ENCODE assay signal across 22 cellular contexts in genomic region chr2:239064891-239065290, GRCh38.
"Had no signal": no experiment of that assay in that cellular context is flagged by ENCODE, and none has a peak within 500 bp of the region (broad histone marks: within the 10 kb centered on the region; RNA-seq: fewer than 3 reads in every experiment).

No MANE protein-coding gene starts in this region.

- H3K79me2 ChIP-seq: hepatocyte had no signal

- DNase-seq: heart right ventricle; islet precursor cell; left ventricle myocardium inferior; naive B cell; natural killer cell; retina; right cardiac atrium; sigmoid colon; small intestine; stimulated activated CD4-positive, alpha-beta T cell treated with anti-CD3 and anti-CD28 coated beads, Interleukin-4, amount 100 ng/mL, for 24 hours; stimulated activated naive CD4-positive, alpha-beta T cell; tibial artery; trophoblast cell; upper lobe of right lung had no signal

- H3K27ac ChIP-seq: heart right ventricle, hepatocyte, left ventricle myocardium inferior, pancreas, prostate gland, sigmoid colon, spleen, suprapubic skin, thoracic aorta, tibial artery, upper lobe of right lung had no signal

- ATAC-seq: heart right ventricle; natural killer cell; pancreas; right cardiac atrium; stimulated activated effector memory CD8-positive, alpha-beta T cell treated with anti-CD3 and anti-CD28 coated beads, Interleukin-12 subunit alpha, Interleukin-12 subunit beta, amount 100 ng/mL, for 72 hours; upper lobe of right lung had no signal

- H3K4me1 ChIP-seq: heart right ventricle, left ventricle myocardium inferior, pancreas, prostate gland, sigmoid colon, suprapubic skin, tibial artery, upper lobe of right lung had no signal

- H2AFZ ChIP-seq: hepatocyte had no signal

- H3K4me2 ChIP-seq: hepatocyte had no signal

- H3K27me3 ChIP-seq: heart right ventricle, hepatocyte, pancreas, sigmoid colon, spleen, suprapubic skin, tibial artery, upper lobe of right lung had no signal

- H3K9me3 ChIP-seq: heart right ventricle, left ventricle myocardium inferior, pancreas, prostate gland, sigmoid colon, spleen, suprapubic skin, thoracic aorta, tibial artery, upper lobe of right lung had no signal

- H3K4me3 ChIP-seq: heart right ventricle, hepatocyte, left ventricle myocardium inferior, pancreas, prostate gland, sigmoid colon, spleen, suprapubic skin, thoracic aorta, tibial artery, upper lobe of right lung had no signal

- FAIRE-seq: pancreas, small intestine, urothelium cell line had no signal
